ENCODE assay signal across 1 cellular context in genomic region chr3:12670789-12671450, GRCh38.
TF ChIP-seq lines count a peak whose summit lies in the region.

No MANE protein-coding gene starts in this region.

TF ChIP-seq in HepG2, 621 proteins besides CTCF, POLR2A, EP300 and RAD21 (continued from another document and continues in another):
- TF ChIP-seq TRAFD1 (CRISPR knock-in tag; IDR thresholded peaks at IDR 0.05; ENCODE audit: borderline replicate concordance) (no peak), MXD1 (CRISPR knock-in tag; IDR thresholded peaks at IDR 0.05) (no peak), ZNF501 (CRISPR knock-in tag; IDR thresholded peaks at IDR 0.05) (no peak), ZNF292 (CRISPR knock-in tag; IDR thresholded peaks at IDR 0.05; ENCODE audit: borderline replicate concordance, low read depth) (peak; percentile 87; the same call in 1 of the 2 replicates), ATF7-NPFF (CRISPR knock-in tag; IDR thresholded peaks at IDR 0.05; ENCODE audit: low read depth) (no peak), KLF16 (CRISPR knock-in tag; IDR thresholded peaks at IDR 0.05) (peak in 1 of 2 experiments; percentile 62; a peak in 2 of 4 replicates), CEBPG (CRISPR knock-in tag; IDR thresholded peaks at IDR 0.05) (peak; percentile 48), ZNF124 (CRISPR knock-in tag; IDR thresholded peaks at IDR 0.05) (no peak), SOX5 (CRISPR knock-in tag; IDR thresholded peaks at IDR 0.05; ENCODE audit: borderline replicate concordance) (peak; percentile 36), LCORL (IDR thresholded peaks at IDR 0.05) (no peak), LCORL (CRISPR knock-in tag; IDR thresholded peaks at IDR 0.05) (peak; percentile 83; the same call in 1 of the 2 replicates), SOX6 (IDR thresholded peaks at IDR 0.05) (no peak), SOX6 (CRISPR knock-in tag; IDR thresholded peaks at IDR 0.05) (peak; percentile 70), SMAD9 (CRISPR knock-in tag; IDR thresholded peaks at IDR 0.05) (no peak), HNF4G (IDR thresholded peaks at IDR 0.05; ENCODE audit: borderline replicate concordance, low read depth, low read length) (peak; percentile 55), HNF4G (CRISPR knock-in tag; IDR thresholded peaks at IDR 0.05; ENCODE audit: borderline replicate concordance, low read depth) (no peak), NR2F6 (IDR thresholded peaks at IDR 0.05) (peak; percentile 81), NR2F6 (CRISPR knock-in tag; IDR thresholded peaks at IDR 0.05) (peak; percentile 91), ZNF234 (CRISPR knock-in tag; conservative IDR thresholded peaks at IDR 0.05) (no peak), ZNF510 (CRISPR knock-in tag; IDR thresholded peaks at IDR 0.05; ENCODE audit: low read depth) (no peak), ZNF232 (CRISPR knock-in tag; IDR thresholded peaks at IDR 0.05; ENCODE audit: borderline replicate concordance) (no peak)
- TF ChIP-seq, protein P1, sequence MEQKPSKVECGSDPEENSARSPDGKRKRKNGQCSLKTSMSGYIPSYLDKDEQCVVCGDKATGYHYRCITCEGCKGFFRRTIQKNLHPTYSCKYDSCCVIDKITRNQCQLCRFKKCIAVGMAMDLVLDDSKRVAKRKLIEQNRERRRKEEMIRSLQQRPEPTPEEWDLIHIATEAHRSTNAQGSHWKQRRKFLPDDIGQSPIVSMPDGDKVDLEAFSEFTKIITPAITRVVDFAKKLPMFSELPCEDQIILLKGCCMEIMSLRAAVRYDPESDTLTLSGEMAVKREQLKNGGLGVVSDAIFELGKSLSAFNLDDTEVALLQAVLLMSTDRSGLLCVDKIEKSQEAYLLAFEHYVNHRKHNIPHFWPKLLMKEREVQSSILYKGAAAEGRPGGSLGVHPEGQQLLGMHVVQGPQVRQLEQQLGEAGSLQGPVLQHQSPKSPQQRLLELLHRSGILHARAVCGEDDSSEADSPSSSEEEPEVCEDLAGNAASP (CRISPR knock-in tag; IDR thresholded peaks at IDR 0.05; ENCODE audit: borderline replicate concordance): no peak
- TF ChIP-seq, protein P2, sequence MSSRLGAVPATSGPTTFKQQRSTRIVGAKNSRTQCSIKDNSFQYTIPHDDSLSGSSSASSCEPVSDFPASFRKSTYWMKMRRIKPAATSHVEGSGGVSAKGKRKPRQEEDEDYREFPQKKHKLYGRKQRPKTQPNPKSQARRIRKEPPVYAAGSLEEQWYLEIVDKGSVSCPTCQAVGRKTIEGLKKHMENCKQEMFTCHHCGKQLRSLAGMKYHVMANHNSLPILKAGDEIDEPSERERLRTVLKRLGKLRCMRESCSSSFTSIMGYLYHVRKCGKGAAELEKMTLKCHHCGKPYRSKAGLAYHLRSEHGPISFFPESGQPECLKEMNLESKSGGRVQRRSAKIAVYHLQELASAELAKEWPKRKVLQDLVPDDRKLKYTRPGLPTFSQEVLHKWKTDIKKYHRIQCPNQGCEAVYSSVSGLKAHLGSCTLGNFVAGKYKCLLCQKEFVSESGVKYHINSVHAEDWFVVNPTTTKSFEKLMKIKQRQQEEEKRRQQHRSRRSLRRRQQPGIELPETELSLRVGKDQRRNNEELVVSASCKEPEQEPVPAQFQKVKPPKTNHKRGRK (CRISPR knock-in tag; IDR thresholded peaks at IDR 0.05): no peak
- TF ChIP-seq, protein P3, sequence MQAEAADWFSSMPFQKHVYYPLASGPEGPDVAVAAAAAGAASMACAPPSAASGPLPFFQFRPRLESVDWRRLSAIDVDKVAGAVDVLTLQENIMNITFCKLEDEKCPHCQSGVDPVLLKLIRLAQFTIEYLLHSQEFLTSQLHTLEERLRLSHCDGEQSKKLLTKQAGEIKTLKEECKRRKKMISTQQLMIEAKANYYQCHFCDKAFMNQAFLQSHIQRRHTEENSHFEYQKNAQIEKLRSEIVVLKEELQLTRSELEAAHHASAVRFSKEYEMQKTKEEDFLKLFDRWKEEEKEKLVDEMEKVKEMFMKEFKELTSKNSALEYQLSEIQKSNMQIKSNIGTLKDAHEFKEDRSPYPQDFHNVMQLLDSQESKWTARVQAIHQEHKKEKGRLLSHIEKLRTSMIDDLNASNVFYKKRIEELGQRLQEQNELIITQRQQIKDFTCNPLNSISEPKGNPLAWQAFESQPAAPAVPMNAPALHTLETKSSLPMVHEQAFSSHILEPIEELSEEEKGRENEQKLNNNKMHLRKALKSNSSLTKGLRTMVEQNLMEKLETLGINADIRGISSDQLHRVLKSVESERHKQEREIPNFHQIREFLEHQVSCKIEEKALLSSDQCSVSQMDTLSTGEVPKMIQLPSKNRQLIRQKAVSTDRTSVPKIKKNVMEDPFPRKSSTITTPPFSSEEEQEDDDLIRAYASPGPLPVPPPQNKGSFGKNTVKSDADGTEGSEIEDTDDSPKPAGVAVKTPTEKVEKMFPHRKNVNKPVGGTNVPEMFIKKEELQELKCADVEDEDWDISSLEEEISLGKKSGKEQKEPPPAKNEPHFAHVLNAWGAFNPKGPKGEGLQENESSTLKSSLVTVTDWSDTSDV (CRISPR knock-in tag; IDR thresholded peaks at IDR 0.05): no peak
- TF ChIP-seq, protein P4, sequence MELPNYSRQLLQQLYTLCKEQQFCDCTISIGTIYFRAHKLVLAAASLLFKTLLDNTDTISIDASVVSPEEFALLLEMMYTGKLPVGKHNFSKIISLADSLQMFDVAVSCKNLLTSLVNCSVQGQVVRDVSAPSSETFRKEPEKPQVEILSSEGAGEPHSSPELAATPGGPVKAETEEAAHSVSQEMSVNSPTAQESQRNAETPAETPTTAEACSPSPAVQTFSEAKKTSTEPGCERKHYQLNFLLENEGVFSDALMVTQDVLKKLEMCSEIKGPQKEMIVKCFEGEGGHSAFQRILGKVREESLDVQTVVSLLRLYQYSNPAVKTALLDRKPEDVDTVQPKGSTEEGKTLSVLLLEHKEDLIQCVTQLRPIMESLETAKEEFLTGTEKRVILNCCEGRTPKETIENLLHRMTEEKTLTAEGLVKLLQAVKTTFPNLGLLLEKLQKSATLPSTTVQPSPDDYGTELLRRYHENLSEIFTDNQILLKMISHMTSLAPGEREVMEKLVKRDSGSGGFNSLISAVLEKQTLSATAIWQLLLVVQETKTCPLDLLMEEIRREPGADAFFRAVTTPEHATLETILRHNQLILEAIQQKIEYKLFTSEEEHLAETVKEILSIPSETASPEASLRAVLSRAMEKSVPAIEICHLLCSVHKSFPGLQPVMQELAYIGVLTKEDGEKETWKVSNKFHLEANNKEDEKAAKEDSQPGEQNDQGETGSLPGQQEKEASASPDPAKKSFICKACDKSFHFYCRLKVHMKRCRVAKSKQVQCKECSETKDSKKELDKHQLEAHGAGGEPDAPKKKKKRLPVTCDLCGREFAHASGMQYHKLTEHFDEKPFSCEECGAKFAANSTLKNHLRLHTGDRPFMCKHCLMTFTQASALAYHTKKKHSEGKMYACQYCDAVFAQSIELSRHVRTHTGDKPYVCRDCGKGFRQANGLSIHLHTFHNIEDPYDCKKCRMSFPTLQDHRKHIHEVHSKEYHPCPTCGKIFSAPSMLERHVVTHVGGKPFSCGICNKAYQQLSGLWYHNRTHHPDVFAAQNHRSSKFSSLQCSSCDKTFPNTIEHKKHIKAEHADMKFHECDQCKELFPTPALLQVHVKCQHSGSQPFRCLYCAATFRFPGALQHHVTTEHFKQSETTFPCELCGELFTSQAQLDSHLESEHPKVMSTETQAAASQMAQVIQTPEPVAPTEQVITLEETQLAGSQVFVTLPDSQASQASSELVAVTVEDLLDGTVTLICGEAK (IDR thresholded peaks at IDR 0.05): no peak
- TF ChIP-seq, protein P4 (CRISPR knock-in tag; IDR thresholded peaks at IDR 0.05): no peak
- TF ChIP-seq, protein P5, sequence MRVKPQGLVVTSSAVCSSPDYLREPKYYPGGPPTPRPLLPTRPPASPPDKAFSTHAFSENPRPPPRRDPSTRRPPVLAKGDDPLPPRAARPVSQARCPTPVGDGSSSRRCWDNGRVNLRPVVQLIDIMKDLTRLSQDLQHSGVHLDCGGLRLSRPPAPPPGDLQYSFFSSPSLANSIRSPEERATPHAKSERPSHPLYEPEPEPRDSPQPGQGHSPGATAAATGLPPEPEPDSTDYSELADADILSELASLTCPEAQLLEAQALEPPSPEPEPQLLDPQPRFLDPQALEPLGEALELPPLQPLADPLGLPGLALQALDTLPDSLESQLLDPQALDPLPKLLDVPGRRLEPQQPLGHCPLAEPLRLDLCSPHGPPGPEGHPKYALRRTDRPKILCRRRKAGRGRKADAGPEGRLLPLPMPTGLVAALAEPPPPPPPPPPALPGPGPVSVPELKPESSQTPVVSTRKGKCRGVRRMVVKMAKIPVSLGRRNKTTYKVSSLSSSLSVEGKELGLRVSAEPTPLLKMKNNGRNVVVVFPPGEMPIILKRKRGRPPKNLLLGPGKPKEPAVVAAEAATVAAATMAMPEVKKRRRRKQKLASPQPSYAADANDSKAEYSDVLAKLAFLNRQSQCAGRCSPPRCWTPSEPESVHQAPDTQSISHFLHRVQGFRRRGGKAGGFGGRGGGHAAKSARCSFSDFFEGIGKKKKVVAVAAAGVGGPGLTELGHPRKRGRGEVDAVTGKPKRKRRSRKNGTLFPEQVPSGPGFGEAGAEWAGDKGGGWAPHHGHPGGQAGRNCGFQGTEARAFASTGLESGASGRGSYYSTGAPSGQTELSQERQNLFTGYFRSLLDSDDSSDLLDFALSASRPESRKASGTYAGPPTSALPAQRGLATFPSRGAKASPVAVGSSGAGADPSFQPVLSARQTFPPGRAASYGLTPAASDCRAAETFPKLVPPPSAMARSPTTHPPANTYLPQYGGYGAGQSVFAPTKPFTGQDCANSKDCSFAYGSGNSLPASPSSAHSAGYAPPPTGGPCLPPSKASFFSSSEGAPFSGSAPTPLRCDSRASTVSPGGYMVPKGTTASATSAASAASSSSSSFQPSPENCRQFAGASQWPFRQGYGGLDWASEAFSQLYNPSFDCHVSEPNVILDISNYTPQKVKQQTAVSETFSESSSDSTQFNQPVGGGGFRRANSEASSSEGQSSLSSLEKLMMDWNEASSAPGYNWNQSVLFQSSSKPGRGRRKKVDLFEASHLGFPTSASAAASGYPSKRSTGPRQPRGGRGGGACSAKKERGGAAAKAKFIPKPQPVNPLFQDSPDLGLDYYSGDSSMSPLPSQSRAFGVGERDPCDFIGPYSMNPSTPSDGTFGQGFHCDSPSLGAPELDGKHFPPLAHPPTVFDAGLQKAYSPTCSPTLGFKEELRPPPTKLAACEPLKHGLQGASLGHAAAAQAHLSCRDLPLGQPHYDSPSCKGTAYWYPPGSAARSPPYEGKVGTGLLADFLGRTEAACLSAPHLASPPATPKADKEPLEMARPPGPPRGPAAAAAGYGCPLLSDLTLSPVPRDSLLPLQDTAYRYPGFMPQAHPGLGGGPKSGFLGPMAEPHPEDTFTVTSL (CRISPR knock-in tag; IDR thresholded peaks at IDR 0.05; ENCODE audit: borderline replicate concordance): peak; percentile 46; the same call in 1 of the 2 replicates
- TF ChIP-seq, protein P6, sequence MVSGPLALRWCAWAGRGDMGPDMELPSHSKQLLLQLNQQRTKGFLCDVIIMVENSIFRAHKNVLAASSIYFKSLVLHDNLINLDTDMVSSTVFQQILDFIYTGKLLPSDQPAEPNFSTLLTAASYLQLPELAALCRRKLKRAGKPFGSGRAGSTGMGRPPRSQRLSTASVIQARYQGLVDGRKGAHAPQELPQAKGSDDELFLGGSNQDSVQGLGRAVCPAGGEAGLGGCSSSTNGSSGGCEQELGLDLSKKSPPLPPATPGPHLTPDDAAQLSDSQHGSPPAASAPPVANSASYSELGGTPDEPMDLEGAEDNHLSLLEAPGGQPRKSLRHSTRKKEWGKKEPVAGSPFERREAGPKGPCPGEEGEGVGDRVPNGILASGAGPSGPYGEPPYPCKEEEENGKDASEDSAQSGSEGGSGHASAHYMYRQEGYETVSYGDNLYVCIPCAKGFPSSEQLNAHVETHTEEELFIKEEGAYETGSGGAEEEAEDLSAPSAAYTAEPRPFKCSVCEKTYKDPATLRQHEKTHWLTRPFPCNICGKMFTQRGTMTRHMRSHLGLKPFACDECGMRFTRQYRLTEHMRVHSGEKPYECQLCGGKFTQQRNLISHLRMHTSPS (CRISPR knock-in tag; IDR thresholded peaks at IDR 0.05; ENCODE audit: low read depth): peak; percentile 93
